ENCODE assay signal across 13 cellular contexts in genomic region chr14:94011795-94012194, GRCh38. TPM values are rescaled to one million over a fixed set of nuclear protein-coding genes. Genes with fewer than 3 reads are reported as not detected.
A peak's percentile ranks its signal among the peaks of the same experiment; 100 is the strongest.
DNase-seq lines count a peak whose midpoint lies in the region; ATAC-seq and TF ChIP-seq lines count a peak whose summit lies in the region.
"Had no signal": no experiment of that assay in that cellular context is flagged by ENCODE, and none has a peak within 500 bp of the region (broad histone marks: within the 10 kb centered on the region; RNA-seq: fewer than 3 reads in every experiment).

No MANE protein-coding gene starts in this region.

- POLR2A ChIA-PET in OCI-LY7 (lab: Charles Lee) = interaction anchor here (0.6 to 1.3 kb wide), 3 partner anchors 65 to 163 kb away, joined by 3 to 5 read pairs (median 3); no protein-coding TSS in a partner anchor

- H3K9me2 ChIP-seq in OCI-LY7 (ENCODE audit: insufficient read depth, low read length) = no peaks in the 10 kb centered on the region

- H4K20me1 ChIP-seq in OCI-LY7 (ENCODE audit: insufficient read depth, low read length) (no peaks in the 10 kb centered on the region), H9 (ENCODE audit: control insufficient read depth, insufficient read depth, insufficient read length) (no peaks in the 10 kb centered on the region)

- H3K4ac ChIP-seq in trophoblast cell (ENCODE audit: low read depth, low read length) (no peak overlapping the region), H9 (ENCODE audit: low read depth, low read length) (no peak overlapping the region)

- H2BK5ac ChIP-seq in trophoblast cell (ENCODE audit: low read depth, low read length, poor library complexity) (no peak overlapping the region), H9 (ENCODE audit: insufficient read length, low read length) (no peak overlapping the region)

- H2BK15ac ChIP-seq in H9 (ENCODE audit: low read depth, low read length) = no peak overlapping the region

- WGBS in trophoblast cell (ENCODE audit: extremely low coverage, insufficient coverage, insufficient read length) = no CpG with 5 or more reads among the region's 2 CpGs
- no CpG with 5 or more reads among the region's 2 CpGs for WGBS in H9 (ENCODE audit: extremely low coverage, insufficient read length, low lambda C conversion rate)

- H3K9me3 ChIP-seq in OCI-LY7 (ENCODE audit: low read length) (no peaks in the 10 kb centered on the region), trophoblast cell (ENCODE audit: insufficient read depth, low read depth, low read length) (no peaks in the 10 kb centered on the region), H9 (ENCODE audit: control insufficient read depth, low read depth, low read length) (no peaks in the 10 kb centered on the region)

- H2BK12ac ChIP-seq in trophoblast cell (ENCODE audit: low read length) (no peak overlapping the region), H9 (ENCODE audit: insufficient read length, low read depth, low read length) (no peak overlapping the region)

- H3K79me1 ChIP-seq in trophoblast cell (ENCODE audit: low read length) (no peaks in the 10 kb centered on the region), H9 (ENCODE audit: insufficient read depth, low read depth, low read length, poor library complexity, severe bottlenecking) (no peaks in the 10 kb centered on the region)

- H4K8ac ChIP-seq in trophoblast cell (ENCODE audit: low read depth, low read length) = no peak overlapping the region
- H4K8ac ChIP-seq in H9 (replicated peaks; ENCODE audit: insufficient read length, low read depth, low read length) = no peak overlapping the region

- H3K27ac Mint-ChIP-seq in H9 = no peak overlapping the region
- H3K27ac Mint-ChIP-seq: stimulated activated memory B cell treated with anti-CD40 and anti-IgM and Interleukin-4, amounts not matched to agents 10 μg/mL and 1 μg/mL and 100 μg/mL, for 72 hours had no signal

- no TSS peak for BruUV-seq in OCI-LY7 (replicated peaks; lab: Mats Ljungman, UMichigan)

- DNase-seq in DMS79 treated with DMSO at 0.1 percent for 48 hours (lab: John Stamatoyannopoulos, UW) (peak; percentile 21), DMS79 (lab: John Stamatoyannopoulos, UW) (no peak), OCI-LY7 (ENCODE audit: low spot score) (peak; percentile 18), glomerular visceral epithelial cell (ENCODE audit: extremely low spot score) (peak; percentile 52), trophoblast cell (no peak), H9 (no peak)
- DNase-seq: anterior cingulate cortex, WERI-Rb-1 had no signal

- peaks cover 13% of the 10 kb centered on the region for H3K4me1 ChIP-seq in OCI-LY7 (ENCODE audit: insufficient read depth, low read length, poor library complexity, severe bottlenecking)
- no peaks in the 10 kb centered on the region for H3K4me1 ChIP-seq in trophoblast cell (ENCODE audit: control insufficient read depth in 1 of 2, insufficient read depth in 2 of 2, low read length in 2 of 2)
- H3K4me1 ChIP-seq in H9 (ENCODE audit: insufficient read depth, low read length) = no peaks in the 10 kb centered on the region

- H2BK20ac ChIP-seq in H9 (ENCODE audit: low read depth, low read length, poor library complexity, severe bottlenecking) = no peak overlapping the region

- no peak overlapping the region for H3K23ac ChIP-seq in trophoblast cell (ENCODE audit: low read length)
- no peak overlapping the region for H3K23ac ChIP-seq in H9 (ENCODE audit: insufficient read length, low read depth, low read length)

- no peaks in the 10 kb centered on the region for H3K27me3 ChIP-seq in trophoblast cell (ENCODE audit: insufficient read depth, low read length)
- H3K27me3 ChIP-seq in H9 (ENCODE audit: insufficient read depth, low read length) = no peaks in the 10 kb centered on the region

- TF ChIP-seq CTCF in OCI-LY7 (conservative IDR thresholded peaks at IDR 0.05; ENCODE audit: low read length) = no peak
- TF ChIP-seq CTCF in H9 (conservative IDR thresholded peaks at IDR 0.05) = no peak

- CTCF ChIA-PET in OCI-LY7 (lab: Charles Lee; ENCODE audit: unreplicated experiment) = interaction anchor here (0.8 to 1.5 kb wide), 2 partner anchors 12 to 76 kb away, joined by 3 to 7 read pairs; no protein-coding TSS in a partner anchor

- H2BK120ac ChIP-seq in trophoblast cell (ENCODE audit: insufficient read depth, low read length, poor library complexity) (no peak overlapping the region), H9 (ENCODE audit: low read depth, low read length, poor library complexity, severe bottlenecking) (no peak overlapping the region)

- H3K56ac ChIP-seq in H9 (ENCODE audit: insufficient read length, low read depth, low read length) = no peak overlapping the region

- H4K12ac ChIP-seq in trophoblast cell (ENCODE audit: low read depth, low read length) = no peak overlapping the region

- H3K23me2 ChIP-seq in H9 (ENCODE audit: insufficient read length, low read depth, low read length, poor library complexity, severe bottlenecking) = no peaks in the 10 kb centered on the region

- H3K18ac ChIP-seq in trophoblast cell (ENCODE audit: low read length) (no peak overlapping the region), H9 (ENCODE audit: insufficient read length, low read depth, low read length) (no peak overlapping the region)

- peaks cover 3 to 14% of the 10 kb centered on the region in 2 experiments; a peak in 3 of 4 replicates for H3K4me1 Mint-ChIP-seq in H9

- H3T11ph ChIP-seq in H9 (ENCODE audit: low read length) = no peak overlapping the region

- peak overlapping the region; percentile 4 for H3K4me3 ChIP-seq in OCI-LY7 (ENCODE audit: low read depth, low read length, poor library complexity, severe bottlenecking)
- H3K4me3 ChIP-seq in trophoblast cell (ENCODE audit: low read depth, low read length) = no peak overlapping the region
- H3K4me3 ChIP-seq: lung had no signal

- H3K9me3 Mint-ChIP-seq in H9 = no peaks in the 10 kb centered on the region
- H3K9me3 Mint-ChIP-seq: stimulated activated memory B cell treated with anti-CD40 and anti-IgM and Interleukin-4, amounts not matched to agents 10 μg/mL and 1 μg/mL and 100 μg/mL, for 72 hours had no signal

- H3K14ac ChIP-seq in trophoblast cell (ENCODE audit: low read length) (no peak overlapping the region), H9 (ENCODE audit: insufficient read depth, low read length) (no peak overlapping the region)

- no peaks in the 10 kb centered on the region for H3K36me3 ChIP-seq in OCI-LY7 (ENCODE audit: insufficient read depth, low read length)
- no peaks in the 10 kb centered on the region for H3K36me3 ChIP-seq in trophoblast cell (ENCODE audit: control insufficient read depth in 1 of 2, insufficient read depth in 2 of 2, low read length in 2 of 2)
- H3K36me3 ChIP-seq: WERI-Rb-1 had no signal

- peak overlapping the region; percentile 26 for H3K4me2 ChIP-seq in OCI-LY7 (ENCODE audit: low read length)
- H3K4me2 ChIP-seq in trophoblast cell (ENCODE audit: low read length) = no peak overlapping the region
- no peak overlapping the region for H3K4me2 ChIP-seq in H9 (ENCODE audit: insufficient read depth, insufficient read length, low read length)

- ATAC-seq in GM19395 (IDR thresholded peaks at IDR 0.05; ENCODE audit: unreplicated experiment) (peak; percentile 43), HG03521 (IDR thresholded peaks at IDR 0.05; ENCODE audit: unreplicated experiment) (no peak)
- ATAC-seq: stimulated activated memory B cell treated with anti-CD40 and anti-IgM and Interleukin-4, amounts not matched to agents 10 μg/mL and 1 μg/mL and 100 μg/mL, for 72 hours had no signal

- no peak overlapping the region for H3K4me3 Mint-ChIP-seq in H9
- H3K4me3 Mint-ChIP-seq: stimulated activated memory B cell treated with anti-CD40 and anti-IgM and Interleukin-4, amounts not matched to agents 10 μg/mL and 1 μg/mL and 100 μg/mL, for 72 hours had no signal

- no peak overlapping the region for H2AFZ ChIP-seq in OCI-LY7 (ENCODE audit: low read length)
- H2AFZ ChIP-seq in trophoblast cell (ENCODE audit: insufficient read depth, low read length, poor library complexity) = no peak overlapping the region
- no peak overlapping the region for H2AFZ ChIP-seq in H9 (ENCODE audit: low read length)

- H2AK5ac ChIP-seq in trophoblast cell (ENCODE audit: low read length) (no peak overlapping the region), H9 (ENCODE audit: insufficient read length, low read length) (no peak overlapping the region)

- H4K5ac ChIP-seq in H9 (ENCODE audit: insufficient read length, low read depth, low read length) = no peak overlapping the region

- H3K9ac ChIP-seq in trophoblast cell (ENCODE audit: low read length) (no peak overlapping the region), H9 (ENCODE audit: extremely low read depth, insufficient read length, low read length) (no peak overlapping the region)

- no peak overlapping the region for H4K91ac ChIP-seq in trophoblast cell (ENCODE audit: low read depth, low read length)
- no peak overlapping the region for H4K91ac ChIP-seq in H9 (ENCODE audit: insufficient read length, low read depth, low read length)

- intact Hi-C loops in OCI-LY7 (cut with micrococcal nuclease; ENCODE audit: unreplicated experiment) = no loop called here

- H3K27me3 Mint-ChIP-seq in H9 (ENCODE audit: low read depth) = peaks cover 12% of the 10 kb centered on the region

- no peaks in the 10 kb centered on the region for H3K36me3 Mint-ChIP-seq in H9 (ENCODE audit: insufficient read depth in 1 of 3, low read depth in 3 of 3)
- H3K36me3 Mint-ChIP-seq: stimulated activated memory B cell treated with anti-CD40 and anti-IgM and Interleukin-4, amounts not matched to agents 10 μg/mL and 1 μg/mL and 100 μg/mL, for 72 hours had no signal

- H3K79me2 ChIP-seq in OCI-LY7 (ENCODE audit: insufficient read depth, low read depth, low read length) (no peaks in the 10 kb centered on the region), trophoblast cell (ENCODE audit: control insufficient read depth, insufficient read depth, low read length, poor library complexity) (no peaks in the 10 kb centered on the region), H9 (ENCODE audit: insufficient read depth, low read length) (no peaks in the 10 kb centered on the region)

- H3K27ac ChIP-seq in OCI-LY7 (ENCODE audit: low read depth, low read length, poor library complexity, severe bottlenecking) = no peak overlapping the region
- H3K27ac ChIP-seq in trophoblast cell (ENCODE audit: low read depth, low read length) = no peak overlapping the region
- no peak overlapping the region for H3K27ac ChIP-seq in H9 (ENCODE audit: insufficient read length, low read depth, low read length)
- H3K27ac ChIP-seq: WERI-Rb-1 had no signal

RNA-seq across cellular contexts. Expression of gene OTUB2, which starts 14.3 kb away (rescaled TPM):
- 0.28 and 0.44 TPM in 2 replicates for total RNA-seq in OCI-LY7 (2014; rRNA removed; shearing (Covaris generic))
- total RNA-seq in OCI-LY7 (2022) (0.48 and 0.84 TPM in 2 replicates), H9 (2021) (3.6 and 3.7 TPM in 2 replicates)
- 29.6 and 30.4 TPM in 2 replicates for polyA plus RNA-seq in trophoblast cell (2013)

RNA-seq across cellular contexts. Expression of gene CCDC197, which starts 14.7 kb away (rescaled TPM):
- total RNA-seq in OCI-LY7 (2014; rRNA removed; shearing (Covaris generic)) = not detected in 2 replicates
- total RNA-seq in OCI-LY7 (2022) (not detected in 2 replicates), H9 (2021) (not detected in 2 replicates)
- polyA plus RNA-seq in trophoblast cell (2013) = 0.03 TPM in 1 of 2 replicates, not detected in the other
- total RNA-seq: A673, lung had no signal
- polyA plus RNA-seq: lung had no signal

RNA-seq across cellular contexts. Expression of gene ASB2, which starts 35.4 kb away (rescaled TPM):
- 15.0 and 21.7 TPM in 2 replicates for total RNA-seq in OCI-LY7 (2014; rRNA removed; shearing (Covaris generic))
- total RNA-seq in OCI-LY7 (2022) (16.1 and 23.6 TPM in 2 replicates), H9 (2021) (0.35 and 1.3 TPM in 2 replicates)
- 0.83 and 1.3 TPM in 2 replicates for polyA plus RNA-seq in trophoblast cell (2013)
- total RNA-seq: A673 had no signal

Comparison
In these comparisons a context has a peak if more than half of its experiments do, and no peak if none do; other contexts are left out.
1. DNase-seq: peak in DMS79 treated with DMSO at 0.1 percent for 48 hours (single experiment), OCI-LY7 (single experiment) and glomerular visceral epithelial cell (single experiment); none in DMS79 (single experiment), trophoblast cell (0 of 2) and H9 (single experiment).